In genomic region chr7:101015626-101016025, GRCh38 we compare ENCODE assay signal across 19 cellular contexts. TPM values are rescaled to one million over a fixed set of nuclear protein-coding genes. Genes with fewer than 3 reads are reported as not detected.
DNase-seq lines count a peak whose midpoint lies in the region; ATAC-seq and TF ChIP-seq lines count a peak whose summit lies in the region.
"Had no signal": no experiment of that assay in that cellular context is flagged by ENCODE, and none has a peak within 500 bp of the region (broad histone marks: within the 10 kb centered on the region; RNA-seq: fewer than 3 reads in every experiment).

No MANE protein-coding gene starts in this region.

- no peak for DNase-seq in activated CD4-positive, alpha-beta T cell treated with anti-CD3 and anti-CD28 coated beads for 36 hours
- no peak for DNase-seq in activated CD4-positive, alpha-beta T cell treated with anti-CD3 and anti-CD28 coated beads for 4 hours
- no peak for DNase-seq in CD8-positive, alpha-beta memory T cell
- no peak for DNase-seq in activated naive CD8-positive, alpha-beta T cell treated with anti-CD3 and anti-CD28 coated beads, Interleukin-2, amount 10 ng/mL, durations not matched to agents 7 days and 5 days
- no peak for DNase-seq in naive thymus-derived CD4-positive, alpha-beta T cell
- DNase-seq in MG63 (no peak), spleen (no peak), kidney tubule cell (ENCODE audit: low spot score) (no peak)
- DNase-seq: amygdala; KBM-7; NCI-H1092; NCI-H748 treated with DMSO at 0.1 percent for 48 hours; occipital lobe; SK-N-SH; stimulated activated CD4-positive, alpha-beta T cell treated with anti-CD3 and anti-CD28 coated beads, Interleukin-2, amount 100 ng/mL, for 48 hours had no signal

- peaks cover 22% of the 10 kb centered on the region for H3K4me1 Mint-ChIP-seq in activated CD4-positive, alpha-beta T cell treated with anti-CD3 and anti-CD28 coated beads for 36 hours
- H3K4me1 Mint-ChIP-seq in CD8-positive, alpha-beta memory T cell = peaks cover 14 to 41% (median 20%) of the 10 kb centered on the region in 3 donors
- H3K4me1 Mint-ChIP-seq in activated naive CD8-positive, alpha-beta T cell treated with anti-CD3 and anti-CD28 coated beads, Interleukin-2, amount 10 ng/mL, durations not matched to agents 7 days and 5 days = peaks cover 4% of the 10 kb centered on the region
- H3K4me1 Mint-ChIP-seq in naive thymus-derived CD4-positive, alpha-beta T cell = peaks cover 0 to 26% (median 12%) of the 10 kb centered on the region in 7 donors

- H3K27me3 Mint-ChIP-seq in activated CD4-positive, alpha-beta T cell treated with anti-CD3 and anti-CD28 coated beads for 36 hours = peaks cover 6% of the 10 kb centered on the region
- peaks cover 0 to 2% of the 10 kb centered on the region in 2 donors for H3K27me3 Mint-ChIP-seq in CD8-positive, alpha-beta memory T cell
- H3K27me3 Mint-ChIP-seq in activated naive CD8-positive, alpha-beta T cell treated with anti-CD3 and anti-CD28 coated beads, Interleukin-2, amount 10 ng/mL, durations not matched to agents 7 days and 5 days = no peaks in the 10 kb centered on the region
- peaks cover 0 to 10% (median 2%) of the 10 kb centered on the region in 5 donors for H3K27me3 Mint-ChIP-seq in naive thymus-derived CD4-positive, alpha-beta T cell

- CTCF ChIA-PET in activated CD4-positive, alpha-beta T cell treated with anti-CD3 and anti-CD28 coated beads for 36 hours (lab: Charles Lee) = no interaction called here
- CTCF ChIA-PET in CD8-positive, alpha-beta memory T cell (lab: Charles Lee) = no interaction called here
- CTCF ChIA-PET in naive thymus-derived CD4-positive, alpha-beta T cell (lab: Charles Lee) = no interaction called here

- H3K9me3 ChIP-seq in CD8-positive, alpha-beta memory T cell (ENCODE audit: low read length) = no peaks in the 10 kb centered on the region
- H3K9me3 ChIP-seq in naive thymus-derived CD4-positive, alpha-beta T cell (ENCODE audit: control insufficient read depth in 2 of 3, low read length in 3 of 3) = no peaks in the 10 kb centered on the region
- H3K9me3 ChIP-seq in MG63 (no peaks in the 10 kb centered on the region), spleen (no peaks in the 10 kb centered on the region)
- H3K9me3 ChIP-seq: gastroesophageal sphincter, SK-N-SH, thoracic aorta had no signal

- TF ChIP-seq POLR2A in spleen (IDR thresholded peaks at IDR 0.05) = no peak

- intact Hi-C loops in activated CD4-positive, alpha-beta T cell treated with anti-CD3 and anti-CD28 coated beads for 36 hours (cut with DNase I, micrococcal nuclease) = no loop called here
- intact Hi-C loops in naive thymus-derived CD4-positive, alpha-beta T cell (cut with micrococcal nuclease) = loop anchor here (5.0 kb wide), 2 partner anchors 123 to 128 kb away; partner anchors contain the start of gene UFSP1 (in 1 of the 2)
- intact Hi-C loops in spleen (cut with DNase I; ENCODE audit: low total_unique reads) = no loop called here

- H3K4me3 ChIP-seq in CD8-positive, alpha-beta memory T cell (ENCODE audit: low read length) = no peak overlapping the region
- H3K4me3 ChIP-seq in naive thymus-derived CD4-positive, alpha-beta T cell (ENCODE audit: low read length) = no peak overlapping the region
- H3K4me3 ChIP-seq in MG63 (no peak overlapping the region), spleen (no peak overlapping the region)
- H3K4me3 ChIP-seq: gastroesophageal sphincter, thoracic aorta had no signal

- H3K4me1 ChIP-seq in CD8-positive, alpha-beta memory T cell (ENCODE audit: insufficient read depth, low read length) = peaks cover 7% of the 10 kb centered on the region
- peaks cover 4 to 12% of the 10 kb centered on the region in 2 donors for H3K4me1 ChIP-seq in naive thymus-derived CD4-positive, alpha-beta T cell (ENCODE audit: control insufficient read depth in 2 of 2, insufficient read depth in 2 of 2, low read length in 2 of 2)
- H3K4me1 ChIP-seq in spleen = peaks cover 6 to 30% (median 19%) of the 10 kb centered on the region in 6 donors

- no peaks in the 10 kb centered on the region for H3K9me3 Mint-ChIP-seq in activated CD4-positive, alpha-beta T cell treated with anti-CD3 and anti-CD28 coated beads for 36 hours (ENCODE audit: low read depth)
- H3K9me3 Mint-ChIP-seq in CD8-positive, alpha-beta memory T cell = no peaks in the 10 kb centered on the region
- H3K9me3 Mint-ChIP-seq in activated naive CD8-positive, alpha-beta T cell treated with anti-CD3 and anti-CD28 coated beads, Interleukin-2, amount 10 ng/mL, durations not matched to agents 7 days and 5 days = no peaks in the 10 kb centered on the region
- no peaks in the 10 kb centered on the region for H3K9me3 Mint-ChIP-seq in naive thymus-derived CD4-positive, alpha-beta T cell

- WGBS in spleen, 5 donors = 80 to 94% (median 86%) methylated on average over 5 to 8 of the region's 8 CpGs

- no peak for TF ChIP-seq CTCF in spleen (IDR thresholded peaks at IDR 0.05 in 8 of 11, conservative IDR thresholded peaks at IDR 0.05 in 3 of 11)

- peak overlapping the region; percentile 38 for H3K4me3 Mint-ChIP-seq in activated CD4-positive, alpha-beta T cell treated with anti-CD3 and anti-CD28 coated beads for 36 hours
- peak overlapping the region; percentile 74 to 96 (median 94) for H3K4me3 Mint-ChIP-seq in CD8-positive, alpha-beta memory T cell
- H3K4me3 Mint-ChIP-seq in activated naive CD8-positive, alpha-beta T cell treated with anti-CD3 and anti-CD28 coated beads, Interleukin-2, amount 10 ng/mL, durations not matched to agents 7 days and 5 days = peak overlapping the region; percentile 60
- peak overlapping the region in 7 of 10 donors; percentile 53 to 92 (median 84) for H3K4me3 Mint-ChIP-seq in naive thymus-derived CD4-positive, alpha-beta T cell

- H3K27me3 ChIP-seq in CD8-positive, alpha-beta memory T cell (ENCODE audit: insufficient read depth, low read length, poor library complexity, severe bottlenecking) = no peaks in the 10 kb centered on the region
- H3K27me3 ChIP-seq in naive thymus-derived CD4-positive, alpha-beta T cell (ENCODE audit: control insufficient read depth in 2 of 2, insufficient read depth in 2 of 2, low read length in 2 of 2) = no peaks in the 10 kb centered on the region
- H3K27me3 ChIP-seq in MG63 (no peaks in the 10 kb centered on the region), spleen (replicated peaks in 1 of 7) (peaks cover 0 to 36% (median 3%) of the 10 kb centered on the region in 7 donors)

- H3K36me3 ChIP-seq in CD8-positive, alpha-beta memory T cell (ENCODE audit: insufficient read depth, low read length) = no peaks in the 10 kb centered on the region
- no peaks in the 10 kb centered on the region for H3K36me3 ChIP-seq in naive thymus-derived CD4-positive, alpha-beta T cell (ENCODE audit: control insufficient read depth in 2 of 3, insufficient read depth in 3 of 3, low read length in 3 of 3)
- H3K36me3 ChIP-seq in MG63 (no peaks in the 10 kb centered on the region), spleen (no peaks in the 10 kb centered on the region)
- H3K36me3 ChIP-seq: thoracic aorta had no signal

- H3K27ac ChIP-seq in CD8-positive, alpha-beta memory T cell (ENCODE audit: low read depth, low read length) = no peak overlapping the region
- H3K27ac ChIP-seq in naive thymus-derived CD4-positive, alpha-beta T cell (ENCODE audit: low read depth, low read length) = no peak overlapping the region
- no peak overlapping the region for H3K27ac ChIP-seq in spleen
- H3K27ac ChIP-seq: epithelial cell of prostate, gastroesophageal sphincter, thoracic aorta had no signal

- H3K27ac Mint-ChIP-seq in activated CD4-positive, alpha-beta T cell treated with anti-CD3 and anti-CD28 coated beads for 36 hours = no peak overlapping the region
- H3K27ac Mint-ChIP-seq in CD8-positive, alpha-beta memory T cell = peak overlapping the region in 7 of 8 donors; percentile 32 to 95 (median 83)
- H3K27ac Mint-ChIP-seq in activated naive CD8-positive, alpha-beta T cell treated with anti-CD3 and anti-CD28 coated beads, Interleukin-2, amount 10 ng/mL, durations not matched to agents 7 days and 5 days = peak overlapping the region; percentile 61
- peak overlapping the region in 5 of 9 donors; percentile 24 to 95 (median 27) for H3K27ac Mint-ChIP-seq in naive thymus-derived CD4-positive, alpha-beta T cell

- H3K36me3 Mint-ChIP-seq in activated CD4-positive, alpha-beta T cell treated with anti-CD3 and anti-CD28 coated beads for 36 hours (ENCODE audit: low read depth) = no peaks in the 10 kb centered on the region
- peaks cover 11 to 46% (median 21%) of the 10 kb centered on the region in 3 donors for H3K36me3 Mint-ChIP-seq in CD8-positive, alpha-beta memory T cell
- no peaks in the 10 kb centered on the region for H3K36me3 Mint-ChIP-seq in activated naive CD8-positive, alpha-beta T cell treated with anti-CD3 and anti-CD28 coated beads, Interleukin-2, amount 10 ng/mL, durations not matched to agents 7 days and 5 days
- H3K36me3 Mint-ChIP-seq in naive thymus-derived CD4-positive, alpha-beta T cell = no peaks in the 10 kb centered on the region

- ATAC-seq in activated CD4-positive, alpha-beta T cell treated with anti-CD3 and anti-CD28 coated beads for 36 hours = no peak
- no peak for ATAC-seq in activated naive CD8-positive, alpha-beta T cell treated with anti-CD3 and anti-CD28 coated beads, Interleukin-2, amount 10 ng/mL, durations not matched to agents 7 days and 5 days (ENCODE audit: low read depth)
- ATAC-seq in naive thymus-derived CD4-positive, alpha-beta T cell = no peak
- ATAC-seq: gastroesophageal sphincter, sciatic nerve had no signal

- POLR2A ChIA-PET in activated CD4-positive, alpha-beta T cell treated with anti-CD3 and anti-CD28 coated beads for 36 hours (lab: Charles Lee) = no interaction called here
- POLR2A ChIA-PET in CD8-positive, alpha-beta memory T cell (lab: Charles Lee) = no interaction called here
- POLR2A ChIA-PET in activated naive CD8-positive, alpha-beta T cell treated with anti-CD3 and anti-CD28 coated beads, Interleukin-2, amount 10 ng/mL, durations not matched to agents 7 days and 5 days (lab: Charles Lee) = interaction anchor here (0.6 to 1.5 kb wide), 2 partner anchors 141 to 1486 kb away, joined by 3 to 4 read pairs; partner anchors contain the start of gene SRRT
- POLR2A ChIA-PET in naive thymus-derived CD4-positive, alpha-beta T cell (lab: Charles Lee) = no interaction called here

RNA-seq across cellular contexts. Expression of gene MUC17, which starts 4.3 kb away (rescaled TPM):
- not detected for total RNA-seq in activated CD4-positive, alpha-beta T cell treated with anti-CD3 and anti-CD28 coated beads for 36 hours
- not detected for total RNA-seq in CD8-positive, alpha-beta memory T cell
- not detected for polyA plus RNA-seq in CD8-positive, alpha-beta memory T cell
- total RNA-seq in activated naive CD8-positive, alpha-beta T cell treated with anti-CD3 and anti-CD28 coated beads, Interleukin-2, amount 10 ng/mL, durations not matched to agents 7 days and 5 days = not detected
- not detected for total RNA-seq in naive thymus-derived CD4-positive, alpha-beta T cell
- not detected for polyA plus RNA-seq in naive thymus-derived CD4-positive, alpha-beta T cell
- not detected in 2 replicates for total RNA-seq in MG63 (2014; rRNA removed; shearing (Covaris generic); ENCODE audit: low replicate concordance)
- total RNA-seq in spleen = not detected
- polyA plus RNA-seq in spleen = not detected
- total RNA-seq: occipital lobe, sciatic nerve, thoracic aorta had no signal
- polyA plus RNA-seq: SK-N-SH had no signal

RNA-seq across cellular contexts. Expression of gene MUC12, which starts 46.3 kb away (rescaled TPM):
- under 1 TPM in 1 of 2 experiments, not detected in 1; 0.34 TPM for total RNA-seq in activated CD4-positive, alpha-beta T cell treated with anti-CD3 and anti-CD28 coated beads for 36 hours
- under 1 TPM in 1 of 2 experiments, not detected in 1; 0.35 TPM for total RNA-seq in CD8-positive, alpha-beta memory T cell
- polyA plus RNA-seq in CD8-positive, alpha-beta memory T cell = 0.54 TPM
- not detected for total RNA-seq in activated naive CD8-positive, alpha-beta T cell treated with anti-CD3 and anti-CD28 coated beads, Interleukin-2, amount 10 ng/mL, durations not matched to agents 7 days and 5 days
- not detected for total RNA-seq in naive thymus-derived CD4-positive, alpha-beta T cell
- not detected for polyA plus RNA-seq in naive thymus-derived CD4-positive, alpha-beta T cell
- total RNA-seq in MG63 (2014; rRNA removed; shearing (Covaris generic); ENCODE audit: low replicate concordance) = not detected in 2 replicates
- total RNA-seq in spleen = under 1 TPM in 5 of 7 donors, not detected in 2; 0.07 to 0.89 (median 0.57) TPM
- polyA plus RNA-seq in spleen = 1 to 10 TPM in 2 of 3 donors, under 1 TPM in 1; 0.90 to 1.7 (median 1.3) TPM
- total RNA-seq: occipital lobe, sciatic nerve, thoracic aorta had no signal
- polyA plus RNA-seq: SK-N-SH had no signal

Comparison
In these comparisons a context has a peak if more than half of its experiments do, and no peak if none do; other contexts are left out.
1. H3K4me3 Mint-ChIP-seq: peak in every context shown above with its lines; median percentile 94 in CD8-positive, alpha-beta memory T cell; 84 in naive thymus-derived CD4-positive, alpha-beta T cell; 60 in activated naive CD8-positive, alpha-beta T cell treated with anti-CD3 and anti-CD28 coated beads, Interleukin-2, amount 10 ng/mL, durations not matched to agents 7 days and 5 days; 38 in activated CD4-positive, alpha-beta T cell treated with anti-CD3 and anti-CD28 coated beads for 36 hours.
2. intact Hi-C loops: an anchor here in naive thymus-derived CD4-positive, alpha-beta T cell (5.0 kb wide); none called in activated CD4-positive, alpha-beta T cell treated with anti-CD3 and anti-CD28 coated beads for 36 hours and spleen.